8 cellular contexts compared by ENCODE assay signal in the genomic region with DNA sequence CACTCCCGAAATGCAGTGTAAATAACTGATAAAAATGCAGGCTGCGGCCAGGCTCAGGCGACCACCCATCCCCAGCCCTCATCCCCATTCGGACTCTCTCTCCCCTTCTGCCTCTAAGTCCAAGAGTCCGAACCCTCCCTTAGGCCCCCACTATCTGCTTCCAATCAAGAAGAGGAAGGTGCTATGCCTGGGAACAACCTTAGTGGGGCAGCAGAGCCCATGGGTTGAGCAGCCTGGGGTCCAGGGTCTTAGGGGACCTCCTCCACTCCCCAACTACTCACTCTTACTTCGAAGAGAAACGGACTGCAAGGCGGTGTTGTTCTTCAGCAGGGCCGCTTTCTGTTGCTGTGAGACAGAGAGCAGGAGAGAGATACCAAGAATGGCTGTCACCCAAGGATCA. TPM values are rescaled to one million over a fixed set of nuclear protein-coding genes. Genes with fewer than 3 reads are reported as not detected.
DNase-seq lines count a peak whose midpoint lies in the region; ATAC-seq and TF ChIP-seq lines count a peak whose summit lies in the region.
"Had no signal": no experiment of that assay in that cellular context is flagged by ENCODE, and none has a peak within 500 bp of the region (broad histone marks: within the 10 kb centered on the region; RNA-seq: fewer than 3 reads in every experiment).

No MANE protein-coding gene starts in this region.

- H3K27me3 Mint-ChIP-seq in CD14-positive monocyte (ENCODE audit: low read depth in 3 of 3): no peaks in the 10 kb centered on the region

- H3K4me1 Mint-ChIP-seq in CD14-positive monocyte: peaks cover 80% of the 10 kb centered on the region

- TF ChIP-seq CTCF in CD14-positive monocyte (IDR thresholded peaks at IDR 0.05) (no peak), WERI-Rb-1 (IDR thresholded peaks at IDR 0.05; ENCODE audit: low read depth, low read length) (peak; percentile 80), kidney epithelial cell (IDR thresholded peaks at IDR 0.05; ENCODE audit: insufficient read depth, low read length, poor library complexity, severe bottlenecking) (peak; percentile 1), mucosa of descending colon (IDR thresholded peaks at IDR 0.05) (no peak)

- H3K36me3 ChIP-seq in WERI-Rb-1 (peaks cover 93% of the 10 kb centered on the region), kidney epithelial cell (ENCODE audit: control insufficient read depth, insufficient read depth, low read length) (peaks cover 2% of the 10 kb centered on the region), mucosa of descending colon (ENCODE audit: low read depth) (peaks cover 10% of the 10 kb centered on the region)

- H3K27me3 ChIP-seq in WERI-Rb-1 (ENCODE audit: insufficient read depth, low read depth, severe bottlenecking) (no peaks in the 10 kb centered on the region), kidney epithelial cell (ENCODE audit: control insufficient read depth, insufficient read depth, low read length) (no peaks in the 10 kb centered on the region)

- peaks cover 78 to 90% of the 10 kb centered on the region in 2 donors for H3K36me3 Mint-ChIP-seq in CD14-positive monocyte

- H3K4me3 Mint-ChIP-seq in CD14-positive monocyte: no peak overlapping the region

- H3K9me3 ChIP-seq in WERI-Rb-1 (ENCODE audit: severe bottlenecking): no peaks in the 10 kb centered on the region
- H3K9me3 ChIP-seq in mucosa of descending colon: no peaks in the 10 kb centered on the region

- no peaks in the 10 kb centered on the region for H3K9me3 Mint-ChIP-seq in CD14-positive monocyte

- no peak for ATAC-seq in GM19328 (IDR thresholded peaks at IDR 0.05; ENCODE audit: unreplicated experiment)
- ATAC-seq in mucosa of descending colon: no peak

- DNase-seq in CD14-positive monocyte (ENCODE audit: low spot score): no peak
- peak; percentile 55 for DNase-seq in WERI-Rb-1
- no peak for DNase-seq in kidney epithelial cell (ENCODE audit: low read depth)
- DNase-seq in inferior parietal cortex (ENCODE audit: extremely low spot score): no peak
- no peak for DNase-seq in mucosa of descending colon
- DNase-seq: NCI-H2029 had no signal

- peak overlapping the region; percentile 72 to 99 (median 95) for H3K27ac Mint-ChIP-seq in CD14-positive monocyte

- intact Hi-C loops in CD14-positive monocyte (cut with micrococcal nuclease) (no loop called here), mucosa of descending colon (cut with DNase I, micrococcal nuclease) (no loop called here)

- no peak overlapping the region; the same call in 1 of the 2 replicates for H3K27ac ChIP-seq in WERI-Rb-1

- H3K4me1 ChIP-seq in mucosa of descending colon (ENCODE audit: low read depth): peaks cover 25% of the 10 kb centered on the region

- H3K4me3 ChIP-seq in WERI-Rb-1 (ENCODE audit: low read depth, low read length) (no peak overlapping the region), kidney epithelial cell (ENCODE audit: low read depth, low read length) (no peak overlapping the region), mucosa of descending colon (no peak overlapping the region)

RNA-seq across cellular contexts. Expression of a gene that starts 12.2 kb away (rescaled TPM):
- polyA plus RNA-seq in CD14-positive monocyte: 10 to 100 TPM; 15.4 to 18.6 TPM
- total RNA-seq in kidney epithelial cell (197 and 230 TPM in 2 replicates), mucosa of descending colon (100 to 1,000 TPM in 1 of 3 donors, 10 to 100 TPM in 2; 79.7 to 132 (median 90.5) TPM)

RNA-seq across cellular contexts. Expression of a gene that starts 24.7 kb away (rescaled TPM):
- polyA plus RNA-seq in CD14-positive monocyte: not detected
- total RNA-seq in kidney epithelial cell (not detected in 2 replicates), mucosa of descending colon (1 to 10 TPM; 1.2 to 4.2 (median 3.3) TPM)
- total RNA-seq: activated CD8-positive, alpha-beta memory T cell treated with anti-CD3 and anti-CD28 coated beads for 36 hours had no signal

RNA-seq across cellular contexts. Expression of a gene that starts 31.9 kb away (rescaled TPM):
- polyA plus RNA-seq in CD14-positive monocyte: 1 to 10 TPM; 3.4 to 3.5 TPM
- 31.5 and 32.2 TPM in 2 replicates for total RNA-seq in kidney epithelial cell
- total RNA-seq in mucosa of descending colon: 10 to 100 TPM; 52.9 to 59.5 (median 58.6) TPM

RNA-seq across cellular contexts. Expression of a gene that starts 54.6 kb away (rescaled TPM):
- polyA plus RNA-seq in CD14-positive monocyte: 100 to 1,000 TPM; 374 to 414 TPM
- total RNA-seq in kidney epithelial cell (348 and 428 TPM in 2 replicates), mucosa of descending colon (100 to 1,000 TPM; 144 to 203 (median 164) TPM)

RNA-seq across cellular contexts. Expression of a gene that starts 55.0 kb away (rescaled TPM):
- 10 to 100 TPM; 57.2 to 69.6 TPM for polyA plus RNA-seq in CD14-positive monocyte
- total RNA-seq in kidney epithelial cell (34.8 and 38.8 TPM in 2 replicates), mucosa of descending colon (10 to 100 TPM; 21.8 to 29.7 (median 23.5) TPM)

Comparison
In these comparisons a context has a peak if more than half of its experiments do, and no peak if none do; other contexts are left out.
1. CTCF ChIP-seq: peak in WERI-Rb-1 (single experiment) and kidney epithelial cell (single experiment); none in CD14-positive monocyte (single experiment) and mucosa of descending colon (single experiment).